In the genomic region with DNA sequence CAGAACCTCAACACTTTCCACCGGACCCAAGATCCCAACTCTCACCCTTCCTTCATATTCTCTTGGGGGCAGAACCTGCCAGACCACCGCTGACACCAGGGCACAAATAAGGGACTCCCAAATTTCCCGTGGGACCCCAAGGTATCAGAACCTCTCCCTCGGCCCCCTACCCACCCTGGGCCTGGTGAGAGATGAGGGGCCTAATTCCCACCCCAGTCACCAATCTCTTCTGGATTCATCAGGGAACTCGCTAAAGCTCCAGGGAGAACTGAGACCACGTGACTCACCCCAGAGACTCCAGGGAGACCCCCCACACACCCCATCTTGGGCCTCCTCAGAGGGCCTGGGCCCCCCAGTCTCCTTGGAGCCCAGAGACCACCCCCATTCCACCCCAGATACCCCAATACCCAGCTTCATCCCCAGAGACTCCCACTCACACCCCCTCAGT, we compare ENCODE assay signal across 8 cellular contexts. TPM values are rescaled to one million over a fixed set of nuclear protein-coding genes. Genes with fewer than 3 reads are reported as not detected.
DNase-seq lines count a peak whose midpoint lies in the region; ATAC-seq and TF ChIP-seq lines count a peak whose summit lies in the region.
"Had no signal": no experiment of that assay in that cellular context is flagged by ENCODE, and none has a peak within 500 bp of the region (broad histone marks: within the 10 kb centered on the region; RNA-seq: fewer than 3 reads in every experiment).

No MANE protein-coding gene starts in this region.

- DNase-seq in GM06990 (ENCODE audit: extremely low read depth, insufficient read length) (no peak), Karpas-422 (no peak), neural progenitor cell (ENCODE audit: low spot score) (no peak), HK-2 (ENCODE audit: unreplicated experiment) (no peak)
- no peak for DNase-seq in activated effector memory CD4-positive, alpha-beta T cell treated with Interleukin-2 at 50 U/mL for 16 hours
- DNase-seq: activated gamma-delta T cell had no signal

- H3K9me3 Mint-ChIP-seq in brain = no peaks in the 10 kb centered on the region
- H3K9me3 Mint-ChIP-seq in neural progenitor cell = no peaks in the 10 kb centered on the region

- H3K36me3 ChIP-seq in GM06990 (ENCODE audit: control insufficient read depth, insufficient read depth, low read length) = peaks cover 6% of the 10 kb centered on the region
- H3K36me3 ChIP-seq in Karpas-422 (ENCODE audit: insufficient read depth, low read length) = no peaks in the 10 kb centered on the region
- no peaks in the 10 kb centered on the region for H3K36me3 ChIP-seq in neural progenitor cell

- H3K36me3 Mint-ChIP-seq in brain (peaks cover 3% of the 10 kb centered on the region), neural progenitor cell (peaks cover 7% of the 10 kb centered on the region)

- H3K27me3 ChIP-seq in GM06990 (replicated peaks; ENCODE audit: control insufficient read depth, insufficient read depth, low read length) (no peaks in the 10 kb centered on the region), Karpas-422 (ENCODE audit: low read length) (no peaks in the 10 kb centered on the region), neural progenitor cell (no peaks in the 10 kb centered on the region)

- peaks cover 32% of the 10 kb centered on the region for H3K4me1 ChIP-seq in Karpas-422 (ENCODE audit: low read length)
- H3K4me1 ChIP-seq in neural progenitor cell = peaks cover 11% of the 10 kb centered on the region

- peak overlapping the region; percentile 94 for H3K4me3 ChIP-seq in GM06990 (replicated peaks; ENCODE audit: low read depth, low read length)
- peak overlapping the region; percentile 100 for H3K4me3 ChIP-seq in Karpas-422 (ENCODE audit: low read length)
- H3K4me3 ChIP-seq in neural progenitor cell = peak overlapping the region; percentile 100

- peak overlapping the region; percentile 84 to 89 (median 85) for H3K4me3 Mint-ChIP-seq in brain
- peak overlapping the region; percentile 90 for H3K4me3 Mint-ChIP-seq in neural progenitor cell

- peaks cover 40% of the 10 kb centered on the region for H4K20me1 ChIP-seq in Karpas-422 (ENCODE audit: insufficient read depth, low read depth, low read length)
- H4K20me1 ChIP-seq in neural progenitor cell (ENCODE audit: low read depth) = peaks cover 61% of the 10 kb centered on the region

- H3K27me3 Mint-ChIP-seq in brain (peaks cover 6% of the 10 kb centered on the region), neural progenitor cell (ENCODE audit: insufficient read depth, low read depth) (peaks cover 1% of the 10 kb centered on the region)

- H2AFZ ChIP-seq in Karpas-422 (ENCODE audit: low read length) (no peak overlapping the region), neural progenitor cell (replicated peaks) (no peak overlapping the region)

- ATAC-seq in GM19023 (IDR thresholded peaks at IDR 0.05; ENCODE audit: unreplicated experiment) = no peak

- H3K27ac Mint-ChIP-seq in brain (peak overlapping the region; percentile 29 to 94 (median 77)), neural progenitor cell (no peak overlapping the region)

- H3K4me2 ChIP-seq in Karpas-422 (ENCODE audit: low read depth, low read length, poor library complexity, severe bottlenecking) (peak overlapping the region; percentile 98), neural progenitor cell (peak overlapping the region; percentile 97)

- peak overlapping the region; percentile 82 for H3K27ac ChIP-seq in Karpas-422 (ENCODE audit: low read length)
- H3K27ac ChIP-seq in neural progenitor cell = no peak overlapping the region

- H3K9ac ChIP-seq in Karpas-422 (ENCODE audit: low read length) (peak overlapping the region; percentile 100), neural progenitor cell (peak overlapping the region; percentile 83)

- no peaks in the 10 kb centered on the region for H3K9me2 ChIP-seq in Karpas-422 (replicated peaks; ENCODE audit: insufficient read depth, low read length)

- peaks cover 8% of the 10 kb centered on the region for H3F3A ChIP-seq in neural progenitor cell (ENCODE audit: low read depth)

- peaks cover 69% of the 10 kb centered on the region for H3K79me2 ChIP-seq in Karpas-422 (ENCODE audit: low read length)
- H3K79me2 ChIP-seq in neural progenitor cell (ENCODE audit: low read depth) = peaks cover 67% of the 10 kb centered on the region

- H3K9me3 ChIP-seq in Karpas-422 (ENCODE audit: low read length) (no peaks in the 10 kb centered on the region), neural progenitor cell (ENCODE audit: low read depth) (no peaks in the 10 kb centered on the region)

- H3K4me1 Mint-ChIP-seq in brain = peaks cover 26% of the 10 kb centered on the region
- H3K4me1 Mint-ChIP-seq in neural progenitor cell = peaks cover 14% of the 10 kb centered on the region

- no peak for TF ChIP-seq CTCF in GM06990 (IDR thresholded peaks at IDR 0.05; ENCODE audit: insufficient read depth, low read length, poor library complexity, severe bottlenecking)
- TF ChIP-seq CTCF in brain (conservative IDR thresholded peaks at IDR 0.05) = no peak
- no peak for TF ChIP-seq CTCF in neural progenitor cell (IDR thresholded peaks at IDR 0.05)

RNA-seq across cellular contexts. Expression of gene LMNB2, which starts 1.8 kb away (rescaled TPM):
- total RNA-seq in Karpas-422 (2014; rRNA removed; shearing (Covaris generic); ENCODE audit: low replicate concordance) = 20.8 and 80.2 TPM in 2 replicates
- 80.9 TPM for polyA plus RNA-seq in brain (ENCODE audit: insufficient read depth, low read depth, low replicate concordance)
- total RNA-seq in neural progenitor cell (ENCODE audit: low replicate concordance) = 78.0 and 246 TPM in 2 replicates

RNA-seq across cellular contexts. Expression of gene GADD45B, which starts 20.9 kb away (rescaled TPM):
- 8.6 and 11.0 TPM in 2 replicates for total RNA-seq in Karpas-422 (2014; rRNA removed; shearing (Covaris generic); ENCODE audit: low replicate concordance)
- polyA plus RNA-seq in brain (ENCODE audit: insufficient read depth, low read depth, low replicate concordance) = 28.4 TPM
- 3.9 and 6.2 TPM in 2 replicates for total RNA-seq in neural progenitor cell (ENCODE audit: low replicate concordance)

RNA-seq across cellular contexts. Expression of gene TIMM13, which starts 27.6 kb away (rescaled TPM):
- total RNA-seq in Karpas-422 (2014; rRNA removed; shearing (Covaris generic); ENCODE audit: low replicate concordance) = 49.3 and 66.5 TPM in 2 replicates
- polyA plus RNA-seq in brain (ENCODE audit: insufficient read depth, low read depth, low replicate concordance) = 121 TPM
- total RNA-seq in neural progenitor cell (ENCODE audit: low replicate concordance) = 22.3 and 37.9 TPM in 2 replicates
